ENCODE assay signal across 20 cellular contexts in genomic region chr3:122272889-122273288, GRCh38. TPM values are rescaled to one million over a fixed set of nuclear protein-coding genes. Genes with fewer than 3 reads are reported as not detected.
A peak's percentile ranks its signal among the peaks of the same experiment; 100 is the strongest.
DNase-seq lines count a peak whose midpoint lies in the region; ATAC-seq and TF ChIP-seq lines count a peak whose summit lies in the region.
"Had no signal": no experiment of that assay in that cellular context is flagged by ENCODE, and none has a peak within 500 bp of the region (broad histone marks: within the 10 kb centered on the region; RNA-seq: fewer than 3 reads in every experiment).

No MANE protein-coding gene starts in this region.

- no peak overlapping the region for H3K27ac ChIP-seq in stomach
- H3K27ac ChIP-seq: 22Rv1, SK-N-MC had no signal

- no peaks in the 10 kb centered on the region for H3K27me3 ChIP-seq in stomach

- no peaks in the 10 kb centered on the region for H3K4me1 ChIP-seq in stomach
- H3K4me1 ChIP-seq: Caco-2, HAP-1 had no signal

- H3K4me3 ChIP-seq in stomach = no peak overlapping the region
- H3K4me3 ChIP-seq: HAP-1, SK-N-MC had no signal

- peaks cover 3% of the 10 kb centered on the region for H3K9me3 Mint-ChIP-seq in activated naive CD8-positive, alpha-beta T cell treated with anti-CD3 and anti-CD28 coated beads, Interleukin-2, amount 10 ng/mL, durations not matched to agents 7 days and 5 days
- H3K9me3 Mint-ChIP-seq: T-helper 1 cell treated with Interleukin-12 subunit alpha and Interleukin-12 subunit beta and Interleukin-4 antibody, amounts not matched to agents 30 μg/mL and 1 μg/mL, for 36 hours had no signal

- H3K4me3 Mint-ChIP-seq in activated naive CD8-positive, alpha-beta T cell treated with anti-CD3 and anti-CD28 coated beads, Interleukin-2, amount 10 ng/mL, durations not matched to agents 7 days and 5 days = no peak overlapping the region
- H3K4me3 Mint-ChIP-seq: T-helper 1 cell treated with Interleukin-12 subunit alpha and Interleukin-12 subunit beta and Interleukin-4 antibody, amounts not matched to agents 30 μg/mL and 1 μg/mL, for 36 hours had no signal

- no peak for TF ChIP-seq EP300 in stomach (IDR thresholded peaks at IDR 0.05)

- H3K36me3 ChIP-seq in stomach = no peaks in the 10 kb centered on the region
- H3K36me3 ChIP-seq: HAP-1 had no signal

- no peak for TF ChIP-seq CTCF in stomach (IDR thresholded peaks at IDR 0.05)

- DNase-seq in SKM-1 treated with dmso at 0.1 percent for 144 hours (lab: John Stamatoyannopoulos, UW; ENCODE audit: unreplicated experiment) = peak; percentile 40
- DNase-seq in SKM-1 (lab: John Stamatoyannopoulos, UW; ENCODE audit: unreplicated experiment) = no peak
- peak; percentile 54 for DNase-seq in NOMO-1 treated with dmso at 0.1 percent for 144 hours (lab: John Stamatoyannopoulos, UW; ENCODE audit: unreplicated experiment)
- no peak for DNase-seq in activated naive CD8-positive, alpha-beta T cell treated with anti-CD3 and anti-CD28 coated beads, Interleukin-2, amount 10 ng/mL, durations not matched to agents 7 days and 5 days
- no peak for DNase-seq in RPMI8226
- DNase-seq in stomach = no peak
- no peak for DNase-seq in posterior cingulate gyrus
- DNase-seq: C1 segment of cervical spinal cord, Caco-2, IMR-90, NCI-H1105, NCI-H187, NCI-H2171, NCI-H774 had no signal

- H3K27ac Mint-ChIP-seq in activated naive CD8-positive, alpha-beta T cell treated with anti-CD3 and anti-CD28 coated beads, Interleukin-2, amount 10 ng/mL, durations not matched to agents 7 days and 5 days = peak overlapping the region; percentile 14

- intact Hi-C loops in stomach (cut with DNase I; ENCODE audit: low total_unique reads) = no loop called here
- intact Hi-C loops in posterior cingulate gyrus (cut with DNase I) = no loop called here

- peaks cover 2% of the 10 kb centered on the region for H3K27me3 Mint-ChIP-seq in activated naive CD8-positive, alpha-beta T cell treated with anti-CD3 and anti-CD28 coated beads, Interleukin-2, amount 10 ng/mL, durations not matched to agents 7 days and 5 days

- H3K4me1 Mint-ChIP-seq in activated naive CD8-positive, alpha-beta T cell treated with anti-CD3 and anti-CD28 coated beads, Interleukin-2, amount 10 ng/mL, durations not matched to agents 7 days and 5 days = peaks cover 36% of the 10 kb centered on the region

- 80 to 91% (median 82%) methylated on average over 1 of the region's 1 CpG for WGBS in stomach, 5 donors

- POLR2A ChIA-PET in activated naive CD8-positive, alpha-beta T cell treated with anti-CD3 and anti-CD28 coated beads, Interleukin-2, amount 10 ng/mL, durations not matched to agents 7 days and 5 days (lab: Charles Lee) = no interaction called here

- H3K36me3 Mint-ChIP-seq in activated naive CD8-positive, alpha-beta T cell treated with anti-CD3 and anti-CD28 coated beads, Interleukin-2, amount 10 ng/mL, durations not matched to agents 7 days and 5 days = peaks cover 4% of the 10 kb centered on the region

- TF ChIP-seq POLR2A in stomach (IDR thresholded peaks at IDR 0.05) = no peak

- H3K9me3 ChIP-seq in stomach = no peaks in the 10 kb centered on the region
- H3K9me3 ChIP-seq: Caco-2, HAP-1 had no signal

- no peak for ATAC-seq in activated naive CD8-positive, alpha-beta T cell treated with anti-CD3 and anti-CD28 coated beads, Interleukin-2, amount 10 ng/mL, durations not matched to agents 7 days and 5 days (ENCODE audit: low read depth)
- no peak for ATAC-seq in HG03442 (IDR thresholded peaks at IDR 0.05; ENCODE audit: unreplicated experiment)

RNA-seq across cellular contexts. Expression of gene CSTA, which starts 52.2 kb away (rescaled TPM):
- not detected for total RNA-seq in activated naive CD8-positive, alpha-beta T cell treated with anti-CD3 and anti-CD28 coated beads, Interleukin-2, amount 10 ng/mL, durations not matched to agents 7 days and 5 days
- total RNA-seq in stomach = 1 to 10 TPM in 1 of 5 donors, not detected in 4; 4.6 TPM
- 1,000 to 10,000 TPM in 1 of 3 donors, 10 to 100 TPM in 1, 1 to 10 TPM in 1; 8.8 to 1,479 (median 86.0) TPM for polyA plus RNA-seq in stomach
- total RNA-seq: HT-29, IMR-90 had no signal

Comparison
In these comparisons a context has a peak if more than half of its experiments do, and no peak if none do; other contexts are left out.
1. DNase-seq: peak in SKM-1 treated with dmso at 0.1 percent for 144 hours (single experiment) and NOMO-1 treated with dmso at 0.1 percent for 144 hours (single experiment); none in SKM-1 (single experiment), activated naive CD8-positive, alpha-beta T cell treated with anti-CD3 and anti-CD28 coated beads, Interleukin-2, amount 10 ng/mL, durations not matched to agents 7 days and 5 days (single experiment), RPMI8226 (single experiment), stomach (single experiment) and posterior cingulate gyrus (0 of 10).